Comparison of ENCODE assay signal across 8 cellular contexts in the genomic region with DNA sequence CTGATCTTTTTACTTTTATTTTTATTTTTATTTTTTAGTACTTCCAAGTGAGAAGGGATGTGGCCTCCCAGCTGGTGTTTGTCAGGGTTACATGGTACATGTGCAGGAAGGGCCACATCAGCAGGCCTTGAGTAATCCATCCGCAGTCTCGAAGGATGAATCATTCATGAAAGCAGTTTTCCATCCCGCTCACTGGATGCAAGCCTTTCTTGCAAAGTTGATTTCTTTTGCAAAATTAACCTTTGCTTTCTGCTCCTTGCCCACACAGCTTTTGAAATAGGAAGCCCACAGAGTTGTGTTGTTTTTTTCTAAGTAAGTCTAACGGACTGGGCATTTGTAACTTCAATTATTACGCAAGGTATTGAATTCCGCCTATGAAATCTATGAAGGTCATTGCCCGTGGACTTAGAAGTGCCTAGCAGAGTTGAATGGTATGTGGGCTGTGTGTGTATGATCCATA.
A peak's percentile ranks its signal among the peaks of the same experiment; 100 is the strongest.
DNase-seq lines count a peak whose midpoint lies in the region; ATAC-seq, FAIRE-seq and TF ChIP-seq lines count a peak whose summit lies in the region.

No MANE protein-coding gene starts in this region.

- peak; percentile 60 to 76; a peak in 3 of 5 replicates for TF ChIP-seq EP300 in A549 (IDR thresholded peaks at IDR 0.05)

- no peaks in the 10 kb centered on the region for H3K4me1 Mint-ChIP-seq in GM23338

- no peaks in the 10 kb centered on the region for H3K9me2 ChIP-seq in Karpas-422 (replicated peaks; ENCODE audit: insufficient read depth, low read length)
- no peaks in the 10 kb centered on the region for H3K9me2 ChIP-seq in GM23338 (ENCODE audit: insufficient read depth)

- H4K20me1 ChIP-seq in Karpas-422 (ENCODE audit: insufficient read depth, low read depth, low read length) (no peaks in the 10 kb centered on the region), GM23338 (replicated peaks; ENCODE audit: insufficient read depth) (no peaks in the 10 kb centered on the region)

- H3K9ac ChIP-seq in liver (ENCODE audit: low read depth in 1 of 2, low read length in 2 of 2) (no peak overlapping the region), Karpas-422 (ENCODE audit: low read length) (no peak overlapping the region)

- H3K27me3 Mint-ChIP-seq in GM23338 (ENCODE audit: insufficient read depth, low read depth, poor library complexity), result peaks cover 7% of the 10 kb centered on the region

- no peak for TF ChIP-seq CTCF in A549 (IDR thresholded peaks at IDR 0.05)
- no peak for TF ChIP-seq CTCF in astrocyte of the spinal cord (IDR thresholded peaks at IDR 0.05; ENCODE audit: low read depth, low read length)
- no peak for TF ChIP-seq CTCF in liver (IDR thresholded peaks at IDR 0.05; ENCODE audit: low read depth, low read length, missing input control)
- no peak for TF ChIP-seq CTCF in GM23338 (conservative IDR thresholded peaks at IDR 0.05; ENCODE audit: low read depth in 2 of 2)

- H3F3A ChIP-seq in GM23338 (replicated peaks; ENCODE audit: low read depth), result no peaks in the 10 kb centered on the region

- H3K4me3 Mint-ChIP-seq in GM23338, result no peak overlapping the region

- in situ Hi-C loops in astrocyte of the spinal cord (cut with HindIII; ENCODE audit: low sequenced_read_pairs), result no loop called here

- H3K4me1 ChIP-seq in A549, result peaks cover 68% of the 10 kb centered on the region
- H3K4me1 ChIP-seq in liver (ENCODE audit: control insufficient read depth in 4 of 4, insufficient read depth in 4 of 4, low read length in 3 of 4), result peaks cover 9 to 27% (median 13%) of the 10 kb centered on the region in 4 donors
- H3K4me1 ChIP-seq in Karpas-422 (ENCODE audit: low read length), result no peaks in the 10 kb centered on the region
- no peaks in the 10 kb centered on the region for H3K4me1 ChIP-seq in GM23338 (ENCODE audit: insufficient read depth)

- H3K4me3 ChIP-seq in A549, result peak overlapping the region; percentile 18; the same call in 1 of the 3 replicates
- H3K4me3 ChIP-seq in astrocyte of the spinal cord (ENCODE audit: low read depth, low read length), result no peak overlapping the region
- no peak overlapping the region for H3K4me3 ChIP-seq in liver (ENCODE audit: low read depth in 1 of 3, low read length in 3 of 3)
- no peak overlapping the region for H3K4me3 ChIP-seq in Karpas-422 (ENCODE audit: low read length)
- no peak overlapping the region for H3K4me3 ChIP-seq in GM23338

- H3K27ac Mint-ChIP-seq in GM23338, result no peak overlapping the region

- no peak for TF ChIP-seq POLR2A in A549 (IDR thresholded peaks at IDR 0.05; ENCODE audit: low read length)

- peak; percentile 32 for FAIRE-seq in A549 (lab: Jason Lieb, UNC)

- no peaks in the 10 kb centered on the region; the same call in 2 of the 3 replicates for H3K9me3 Mint-ChIP-seq in GM23338

- H3K36me3 Mint-ChIP-seq in GM23338 (ENCODE audit: low read depth), result peaks cover 6% of the 10 kb centered on the region; the same call in 1 of the 3 replicates

- H3K9me3 ChIP-seq in A549 (peaks cover 10% of the 10 kb centered on the region; the same call in 1 of the 3 replicates), liver (ENCODE audit: control insufficient read depth in 4 of 4, low read length in 3 of 4) (no peaks in the 10 kb centered on the region), Karpas-422 (ENCODE audit: low read length) (no peaks in the 10 kb centered on the region)

- POLR2A ChIA-PET in A549 (lab: Yijun Ruan, JAX), result interaction anchor here (0.7 to 1.7 kb wide), 3 partner anchors 15 to 49 kb away, joined by 3 to 5 read pairs (median 5); no protein-coding TSS in a partner anchor

- no peaks in the 10 kb centered on the region for H3K79me2 ChIP-seq in Karpas-422 (ENCODE audit: low read length)
- peaks cover 3% of the 10 kb centered on the region; the same call in 1 of the 2 replicates for H3K79me2 ChIP-seq in GM23338 (replicated peaks; ENCODE audit: insufficient read depth)

- H3K27me3 ChIP-seq in liver (ENCODE audit: control insufficient read depth in 4 of 4, insufficient read depth in 4 of 4, low read length in 3 of 4) (no peaks in the 10 kb centered on the region), Karpas-422 (ENCODE audit: low read length) (no peaks in the 10 kb centered on the region), GM23338 (ENCODE audit: insufficient read depth) (peaks cover 23% of the 10 kb centered on the region)

- H2AFZ ChIP-seq in Karpas-422 (ENCODE audit: low read length) (no peak overlapping the region), GM23338 (no peak overlapping the region)

- peak; percentile 91 to 94 for DNase-seq in A549 (ENCODE audit: low read depth in 1 of 2, low spot score in 1 of 2)
- peak; percentile 98 for DNase-seq in HS-5 (ENCODE audit: low read depth)
- DNase-seq in astrocyte of the spinal cord (ENCODE audit: low read depth, low spot score), result peak; percentile 98
- DNase-seq in Karpas-422, result no peak
- no peak for DNase-seq in GM23338 (ENCODE audit: low spot score)

- ATAC-seq in A549 (peak; percentile 93 to 96), GM18867 (IDR thresholded peaks at IDR 0.05; ENCODE audit: unreplicated experiment) (no peak), GM23338 (no peak), GM21529 (IDR thresholded peaks at IDR 0.05; ENCODE audit: unreplicated experiment) (no peak)

- CTCF ChIA-PET in A549 (lab: Yijun Ruan, JAX), result interaction anchor here (0.6 to 2.7 kb wide), 11 partner anchors 9 to 960 kb away, joined by 3 to 10 read pairs (median 4); no protein-coding TSS in a partner anchor

- WGBS in A549 (ENCODE audit: missing lambda C conversion rate), result 10% methylated on average over 7 of the region's 7 CpGs
- WGBS in liver, result 22% methylated on average over 7 of the region's 7 CpGs

- H3K4me2 ChIP-seq in A549, result peak overlapping the region; percentile 69
- H3K4me2 ChIP-seq in Karpas-422 (ENCODE audit: low read depth, low read length, poor library complexity, severe bottlenecking), result no peak overlapping the region
- H3K4me2 ChIP-seq in GM23338, result no peak overlapping the region

- H3K27ac ChIP-seq in A549 (peak overlapping the region; percentile 84 to 91), liver (ENCODE audit: low read depth in 1 of 2, low read length in 2 of 2) (peak overlapping the region; percentile 53 to 77), Karpas-422 (ENCODE audit: low read length) (no peak overlapping the region), GM23338 (ENCODE audit: low read depth) (no peak overlapping the region)

- peak in 1 of 2 experiments; percentile 53; a peak in 3 of 5 replicates for TF ChIP-seq RAD21 in A549 (conservative IDR thresholded peaks at IDR 0.05 in 1 of 2, IDR thresholded peaks at IDR 0.05 in 1 of 2)
- peak; percentile 47 to 58 for TF ChIP-seq RAD21 in liver (IDR thresholded peaks at IDR 0.05)

- H3K36me3 ChIP-seq in liver (ENCODE audit: control insufficient read depth in 4 of 4, insufficient read depth in 3 of 4, low read depth in 1 of 4, low read length in 3 of 4) (no peaks in the 10 kb centered on the region), Karpas-422 (ENCODE audit: insufficient read depth, low read length) (no peaks in the 10 kb centered on the region), GM23338 (ENCODE audit: insufficient read depth) (no peaks in the 10 kb centered on the region)

TF ChIP-seq in A549, 52 proteins besides CTCF, POLR2A, EP300 and RAD21 (continues in another document):
- TF ChIP-seq SMC3 (IDR thresholded peaks at IDR 0.05), result peak; percentile 51
- TF ChIP-seq NR3C1 (IDR thresholded peaks at IDR 0.05), result no peak
- no peak for TF ChIP-seq CHD2 (IDR thresholded peaks at IDR 0.05; ENCODE audit: low read length, partially characterized antibody)
- TF ChIP-seq FOSL2 (IDR thresholded peaks at IDR 0.05), result peak; percentile 94
- peak; percentile 95 for TF ChIP-seq FOSL2 (CRISPR knock-in tag; IDR thresholded peaks at IDR 0.05)
- TF ChIP-seq MAZ (IDR thresholded peaks at IDR 0.05; ENCODE audit: borderline replicate concordance, low read depth, low read length), result no peak
- no peak for TF ChIP-seq TFCP2L1 (CRISPR knock-in tag; IDR thresholded peaks at IDR 0.05)
- TF ChIP-seq ZNF302 (CRISPR knock-in tag; IDR thresholded peaks at IDR 0.05), result no peak
- no peak for TF ChIP-seq BHLHE40 (IDR thresholded peaks at IDR 0.05; ENCODE audit: low read depth, low read length)
- 0 out of 2 replicates have a peak, but pooled peaks have one; percentile 47 for TF ChIP-seq ESRRA (IDR thresholded peaks at IDR 0.05; ENCODE audit: borderline replicate concordance, low read length)

TF ChIP-seq in liver, 16 proteins besides CTCF, POLR2A, EP300 and RAD21 (continues in another document):
- TF ChIP-seq JUND (IDR thresholded peaks at IDR 0.05) (peak; percentile 74 to 92), HNF4G (IDR thresholded peaks at IDR 0.05) (peak; percentile 52), EGR1 (IDR thresholded peaks at IDR 0.05; ENCODE audit: low read depth in 2 of 2) (peak in 1 of 2 donors; percentile 46), TAF1 (conservative IDR thresholded peaks at IDR 0.05) (no peak), FOXA1 (IDR thresholded peaks at IDR 0.05) (no peak)
- TF ChIP-seq, protein P1, sequence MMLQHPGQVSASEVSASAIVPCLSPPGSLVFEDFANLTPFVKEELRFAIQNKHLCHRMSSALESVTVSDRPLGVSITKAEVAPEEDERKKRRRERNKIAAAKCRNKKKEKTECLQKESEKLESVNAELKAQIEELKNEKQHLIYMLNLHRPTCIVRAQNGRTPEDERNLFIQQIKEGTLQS (IDR thresholded peaks at IDR 0.05), result peak; percentile 32

TF ChIP-seq in GM23338, 12 proteins besides CTCF, POLR2A, EP300 and RAD21:
- TF ChIP-seq EZH2phosphoT487 (IDR thresholded peaks at IDR 0.05; ENCODE audit: unreplicated experiment), result no peak

Comparison
In these comparisons a context has a peak if more than half of its experiments do, and no peak if none do; other contexts are left out.
1. ATAC-seq: peak in A549 (2 of 2); none in GM18867 (single experiment), GM23338 (single experiment) and GM21529 (single experiment).
2. DNase-seq: peak in A549 (2 of 2), HS-5 (single experiment) and astrocyte of the spinal cord (single experiment); none in Karpas-422 (single experiment) and GM23338 (single experiment).
3. H3K27ac ChIP-seq: peak in A549 (2 of 2) and liver (2 of 2); none in Karpas-422 (single experiment) and GM23338 (single experiment).